8 cellular contexts compared by ENCODE assay signal in genomic region chr9:92293452-92294296, GRCh38. TPM values are rescaled to one million over a fixed set of nuclear protein-coding genes. Genes with fewer than 3 reads are reported as not detected.
A peak's percentile ranks its signal among the peaks of the same experiment; 100 is the strongest.
DNase-seq lines count a peak whose midpoint lies in the region; TF ChIP-seq lines count a peak whose summit lies in the region.

TSS of gene IARS1 (minus strand) at chr9:92293697. CDS start at chr9:92289419, 4,278 bp downstream.

- H3K9me3 Mint-ChIP-seq in nephron: no peaks in the 10 kb centered on the region
- H3K9me3 Mint-ChIP-seq in stimulated activated naive CD8-positive, alpha-beta T cell treated with anti-CD3 and anti-CD28 coated beads, Interleukin-15, Interleukin-2, amounts not matched to agents 100 ng/mL and 50 ng/mL, for 24 hours: no peaks in the 10 kb centered on the region

- no peaks in the 10 kb centered on the region for H3K27me3 ChIP-seq in HAP-1 (ENCODE audit: low read depth)
- no peaks in the 10 kb centered on the region for H3K27me3 ChIP-seq in MG63

- H3K4me1 Mint-ChIP-seq in nephron: peaks cover 30% of the 10 kb centered on the region
- peaks cover 75% of the 10 kb centered on the region for H3K4me1 Mint-ChIP-seq in stimulated activated naive CD8-positive, alpha-beta T cell treated with anti-CD3 and anti-CD28 coated beads, Interleukin-15, Interleukin-2, amounts not matched to agents 100 ng/mL and 50 ng/mL, for 24 hours (ENCODE audit: low read depth)

- in situ Hi-C loops in HAP-1 (cut with MboI; ENCODE audit: low sequenced_read_pairs): no loop called here

- H3K9me3 ChIP-seq in HAP-1 (no peaks in the 10 kb centered on the region), MG63 (no peaks in the 10 kb centered on the region)

- peak; percentile 31 for TF ChIP-seq CTCF in fibroblast of the aortic adventitia (IDR thresholded peaks at IDR 0.05; ENCODE audit: insufficient read depth, low read length)
- peak; percentile 16 to 42 (median 38) for TF ChIP-seq CTCF in nephron (IDR thresholded peaks at IDR 0.05; ENCODE audit: unreplicated experiment in 3 of 3)

- peak within 1 kb of the TSS; percentile 97 to 99 (median 98) for H3K4me3 Mint-ChIP-seq in nephron
- H3K4me3 Mint-ChIP-seq in stimulated activated naive CD8-positive, alpha-beta T cell treated with anti-CD3 and anti-CD28 coated beads, Interleukin-15, Interleukin-2, amounts not matched to agents 100 ng/mL and 50 ng/mL, for 24 hours: peak within 1 kb of the TSS; percentile 98

- DNase-seq in GDM1 (lab: John Stamatoyannopoulos, UW) (peak; percentile 98), HAP-1 (ENCODE audit: low spot score in 2 of 2) (peak; percentile 91 to 98), MG63 (peak; percentile 99), SHP77 treated with DMSO at 0.1 percent for 48 hours (lab: John Stamatoyannopoulos, UW) (peak; percentile 97), fibroblast of the aortic adventitia (ENCODE audit: low read depth) (peak; percentile 98)
- peak; percentile 100 for DNase-seq in activated effector memory CD4-positive, alpha-beta T cell treated with anti-CD3 and anti-CD28 coated beads, Interleukin-2, amount 50 U/mL, for 16 hours

- peak within 1 kb of the TSS; percentile 86 for H3K4me3 ChIP-seq in HAP-1
- peak within 1 kb of the TSS; percentile 93 for H3K4me3 ChIP-seq in MG63
- peak within 1 kb of the TSS; percentile 90 for H3K4me3 ChIP-seq in fibroblast of the aortic adventitia (ENCODE audit: low read depth, low read length)

- H3K36me3 ChIP-seq in HAP-1 (replicated peaks) (peaks cover 50% of the 10 kb centered on the region), MG63 (peaks cover 72% of the 10 kb centered on the region)

- H3K27me3 Mint-ChIP-seq in nephron (ENCODE audit: low read depth): no peaks in the 10 kb centered on the region
- no peaks in the 10 kb centered on the region for H3K27me3 Mint-ChIP-seq in stimulated activated naive CD8-positive, alpha-beta T cell treated with anti-CD3 and anti-CD28 coated beads, Interleukin-15, Interleukin-2, amounts not matched to agents 100 ng/mL and 50 ng/mL, for 24 hours

- peaks cover 19% of the 10 kb centered on the region for H3K4me1 ChIP-seq in HAP-1

- peak within 1 kb of the TSS; percentile 99 for H3K27ac Mint-ChIP-seq in nephron
- H3K27ac Mint-ChIP-seq in stimulated activated naive CD8-positive, alpha-beta T cell treated with anti-CD3 and anti-CD28 coated beads, Interleukin-15, Interleukin-2, amounts not matched to agents 100 ng/mL and 50 ng/mL, for 24 hours: peak within 1 kb of the TSS; percentile 97

- H3K36me3 Mint-ChIP-seq in nephron (ENCODE audit: low read depth): peaks cover 33% of the 10 kb centered on the region
- peaks cover 67% of the 10 kb centered on the region for H3K36me3 Mint-ChIP-seq in stimulated activated naive CD8-positive, alpha-beta T cell treated with anti-CD3 and anti-CD28 coated beads, Interleukin-15, Interleukin-2, amounts not matched to agents 100 ng/mL and 50 ng/mL, for 24 hours (ENCODE audit: low read depth)

RNA-seq across cellular contexts. Expression of gene IARS1, which starts in this region (rescaled TPM):
- 283 and 306 TPM in 2 replicates for total RNA-seq in MG63 (2014; rRNA removed; shearing (Covaris generic); ENCODE audit: low replicate concordance)
- 428 and 482 TPM in 2 replicates for total RNA-seq in fibroblast of the aortic adventitia (ENCODE audit: low replicate concordance)

Comparison
In these comparisons a context has a peak if more than half of its experiments do, and no peak if none do; other contexts are left out.
1. Peak in every context shown above with its lines: DNase-seq and H3K4me3 ChIP-seq.